28 cellular contexts compared by ENCODE assay signal in genomic region chr1:228739826-228740225, GRCh38. TPM values are rescaled to one million over a fixed set of nuclear protein-coding genes. Genes with fewer than 3 reads are reported as not detected.
DNase-seq lines count a peak whose midpoint lies in the region; TF ChIP-seq lines count a peak whose summit lies in the region.
"Had no signal": no experiment of that assay in that cellular context is flagged by ENCODE, and none has a peak within 500 bp of the region (broad histone marks: within the 10 kb centered on the region; RNA-seq: fewer than 3 reads in every experiment).

No MANE protein-coding gene starts in this region.

- H3K27ac ChIP-seq in dorsolateral prefrontal cortex = peak overlapping the region in 53 of 59 donors; percentile 16 to 99 (median 95)
- H3K27ac ChIP-seq: body of pancreas, GM23248, heart right ventricle, neutrophil, PC-9 had no signal

- H3K4me1 Mint-ChIP-seq in neural crest cell = peaks cover 38% of the 10 kb centered on the region
- peaks cover 50% of the 10 kb centered on the region for H3K4me1 Mint-ChIP-seq in type B pancreatic cell (ENCODE audit: unreplicated experiment)

- no peaks in the 10 kb centered on the region for H3K27me3 ChIP-seq in dorsolateral prefrontal cortex
- H3K27me3 ChIP-seq: body of pancreas, neutrophil had no signal

- DNase-seq in NCI-H524 (lab: John Stamatoyannopoulos, UW) = peak; percentile 25 to 53
- DNase-seq in NCI-H524 treated with DMSO at 0.1 percent for 48 hours (lab: John Stamatoyannopoulos, UW) = no peak
- DNase-seq in dorsolateral prefrontal cortex = no peak
- no peak for DNase-seq in neural crest cell (ENCODE audit: low read depth, low spot score)
- no peak for DNase-seq in type B pancreatic cell (ENCODE audit: extremely low spot score, unreplicated experiment)
- DNase-seq in stimulated activated CD8-positive, alpha-beta memory T cell treated with anti-CD3 and anti-CD28 coated beads, Interleukin-4, amount 100 ng/mL, for 48 hours = no peak
- no peak for DNase-seq in GM13977 (ENCODE audit: low spot score)
- no peak for DNase-seq in HK-2 (ENCODE audit: unreplicated experiment)
- DNase-seq: 8988T; activated CD4-positive, alpha-beta T cell treated with anti-CD3 and anti-CD28 coated beads for 4 hours; activated CD8-positive, alpha-beta memory T cell treated with anti-CD3 and anti-CD28 coated beads for 24 hours; activated gamma-delta T cell treated with Interleukin-2 at 50 U/mL for 16 hours; activated T-cell treated with anti-CD3 and anti-CD28 coated beads, Interleukin-2, amount 50 U/mL, for 1 hour; body of pancreas; CD4-positive, alpha-beta T cell; DMS 273 treated with DMSO at 0.1 percent for 48 hours; effector CD8-positive, alpha-beta T cell; EL; GM23248; heart right ventricle; Kasumi-1; mammary epithelial cell; NCI-H146; NCI-H446 treated with DMSO at 0.1 percent for 48 hours; PC-9; Right ventricle myocardium superior had no signal

- in situ Hi-C loops in GM13977 (cut with MboI; ENCODE audit: low pct_unique_long_range_greater_than_20kb, low sequenced_read_pairs, unreplicated experiment) = no loop called here

- peaks cover 23% of the 10 kb centered on the region for H3K36me3 Mint-ChIP-seq in neural crest cell (ENCODE audit: low read depth)
- peaks cover 67% of the 10 kb centered on the region for H3K36me3 Mint-ChIP-seq in type B pancreatic cell

- intact Hi-C loops in dorsolateral prefrontal cortex (cut with DNase I) = loop anchor here (5.0 to 10.0 kb wide), 5 partner anchors 92 to 515 kb away; no protein-coding TSS in a partner anchor

- peak overlapping the region in 57 of 59 donors; percentile 0 to 98 (median 85) for H3K4me3 ChIP-seq in dorsolateral prefrontal cortex
- H3K4me3 ChIP-seq: body of pancreas, GM23248, heart right ventricle, PC-9 had no signal

- H3K9me3 Mint-ChIP-seq in neural crest cell (no peaks in the 10 kb centered on the region), type B pancreatic cell (no peaks in the 10 kb centered on the region)
- H3K9me3 Mint-ChIP-seq: CD4-positive, alpha-beta T cell; T-helper 2 cell treated with Interferon-gamma antibody and Interleukin-4, amounts not matched to agents 5 μg/mL and 100 μg/mL, for 36 hours had no signal

- H3K27me3 Mint-ChIP-seq in neural crest cell (ENCODE audit: low read depth) = peaks cover 13% of the 10 kb centered on the region
- no peaks in the 10 kb centered on the region for H3K27me3 Mint-ChIP-seq in type B pancreatic cell
- H3K27me3 Mint-ChIP-seq: CD4-positive, alpha-beta T cell had no signal

- no peak for TF ChIP-seq CTCF in dorsolateral prefrontal cortex (IDR thresholded peaks at IDR 0.05 in 54 of 56, conservative IDR thresholded peaks at IDR 0.05 in 2 of 56; ENCODE audit: low read depth in 1 of 56, partially characterized antibody in 56 of 56)
- no peak for TF ChIP-seq CTCF in neural crest cell (conservative IDR thresholded peaks at IDR 0.05)
- TF ChIP-seq CTCF in type B pancreatic cell (conservative IDR thresholded peaks at IDR 0.05) = no peak
- no peak for TF ChIP-seq CTCF in GM13977 (IDR thresholded peaks at IDR 0.05; ENCODE audit: extremely low read depth, insufficient read depth, missing control alignments)

- peak overlapping the region; percentile 1 for H3K4me3 Mint-ChIP-seq in neural crest cell
- peak overlapping the region; percentile 98 for H3K4me3 Mint-ChIP-seq in type B pancreatic cell
- H3K4me3 Mint-ChIP-seq: CD4-positive, alpha-beta T cell; T-helper 2 cell treated with Interferon-gamma antibody and Interleukin-4, amounts not matched to agents 5 μg/mL and 100 μg/mL, for 36 hours had no signal

- H3K27ac Mint-ChIP-seq in neural crest cell (ENCODE audit: unreplicated experiment) = no peak overlapping the region
- peak overlapping the region; percentile 93 for H3K27ac Mint-ChIP-seq in type B pancreatic cell
- H3K27ac Mint-ChIP-seq: T-helper 2 cell treated with Interferon-gamma antibody and Interleukin-4, amounts not matched to agents 5 μg/mL and 100 μg/mL, for 36 hours had no signal

RNA-seq across cellular contexts. Expression of gene RHOU, which starts 4.5 kb away (rescaled TPM):
- total RNA-seq in dorsolateral prefrontal cortex (100 to 1,000 TPM in 7 of 120 experiments, 10 to 100 TPM in 113; 15.0 to 156 (median 44.0) TPM), neural crest cell (20.1 and 20.5 TPM in 2 replicates), type B pancreatic cell (ENCODE audit: low replicate concordance) (81.1 and 121 TPM in 2 replicates)
- total RNA-seq: PC-9 had no signal

Comparison
In these comparisons a context has a peak if more than half of its experiments do, and no peak if none do; other contexts are left out.
1. DNase-seq: peak in NCI-H524 (2 of 2); none in NCI-H524 treated with DMSO at 0.1 percent for 48 hours (single experiment), dorsolateral prefrontal cortex (0 of 10), neural crest cell (single experiment), type B pancreatic cell (single experiment), stimulated activated CD8-positive, alpha-beta memory T cell treated with anti-CD3 and anti-CD28 coated beads, Interleukin-4, amount 100 ng/mL, for 48 hours (single experiment), GM13977 (single experiment) and HK-2 (single experiment).